ENCODE assay signal across 17 cellular contexts in genomic region chr20:20211988-20212518, GRCh38.
A peak's percentile ranks its signal among the peaks of the same experiment; 100 is the strongest.
DNase-seq lines count a peak whose midpoint lies in the region; ATAC-seq and TF ChIP-seq lines count a peak whose summit lies in the region.
"Had no signal": no experiment of that assay in that cellular context is flagged by ENCODE, and none has a peak within 500 bp of the region (broad histone marks: within the 10 kb centered on the region; RNA-seq: fewer than 3 reads in every experiment).

No MANE protein-coding gene starts in this region.

- peaks cover 8% of the 10 kb centered on the region for H3K27me3 Mint-ChIP-seq in neural progenitor cell (ENCODE audit: insufficient read depth, low read depth)

- H3K36me3 ChIP-seq in neural progenitor cell (no peaks in the 10 kb centered on the region), SK-N-SH (replicated peaks in 1 of 2; ENCODE audit: control insufficient read depth in 1 of 2, insufficient read depth in 2 of 2, low read length in 1 of 2) (no peaks in the 10 kb centered on the region), colonic mucosa (no peaks in the 10 kb centered on the region)
- H3K36me3 ChIP-seq: upper lobe of left lung had no signal

- no peaks in the 10 kb centered on the region for H3K9me3 Mint-ChIP-seq in neural progenitor cell
- no peaks in the 10 kb centered on the region for H3K9me3 Mint-ChIP-seq in activated naive CD4-positive, alpha-beta T cell treated with anti-CD3 and anti-CD28 coated beads, Interleukin-2, amount 50 U/mL, for 72 hours
- H3K9me3 Mint-ChIP-seq: activated CD4-positive, alpha-beta T cell treated with anti-CD3 and anti-CD28 coated beads, Interleukin-2, amount 10 ng/mL, durations not matched to agents 7 days and 5 days; IgD-negative memory B cell had no signal

- TF ChIP-seq CTCF in neural progenitor cell (IDR thresholded peaks at IDR 0.05), result no peak
- TF ChIP-seq CTCF in SK-N-SH (IDR thresholded peaks at IDR 0.05), result no peak
- no peak for TF ChIP-seq CTCF in colonic mucosa (IDR thresholded peaks at IDR 0.05)

- no peak for TF ChIP-seq EP300 in SK-N-SH (IDR thresholded peaks at IDR 0.05; ENCODE audit: borderline replicate concordance in 1 of 2, low read depth in 1 of 2, low read length in 1 of 2)

- 48% methylated on average over 10 of the region's 11 CpGs for WGBS in SK-N-SH (ENCODE audit: low lambda C conversion rate)

- POLR2A ChIA-PET in SK-N-SH (lab: Yijun Ruan, JAX), result no interaction called here

- intact Hi-C loops in colonic mucosa (cut with DNase I), result no loop called here

- H3K9me3 ChIP-seq in neural progenitor cell (ENCODE audit: low read depth) (no peaks in the 10 kb centered on the region), SK-N-SH (no peaks in the 10 kb centered on the region), colonic mucosa (no peaks in the 10 kb centered on the region)
- H3K9me3 ChIP-seq: upper lobe of left lung had no signal

- DNase-seq in DMS53 (lab: John Stamatoyannopoulos, UW), result peak; percentile 41
- no peak for DNase-seq in DMS53 treated with DMSO at 0.1 percent for 48 hours (lab: John Stamatoyannopoulos, UW; ENCODE audit: unreplicated experiment)
- DNase-seq in H4 (ENCODE audit: low spot score), result peak; percentile 23
- peak; percentile 93 for DNase-seq in NCI-H69 (lab: John Stamatoyannopoulos, UW)
- no peak for DNase-seq in neural progenitor cell (ENCODE audit: low spot score)
- no peak for DNase-seq in activated naive CD4-positive, alpha-beta T cell treated with anti-CD3 and anti-CD28 coated beads, Interleukin-2, amount 50 U/mL, for 72 hours (ENCODE audit: low spot score in 2 of 2)
- no peak for DNase-seq in SK-N-SH
- no peak for DNase-seq in colonic mucosa
- DNase-seq: 8988T; activated CD4-positive, alpha-beta T cell treated with anti-CD3 and anti-CD28 coated beads, Interleukin-2, amount 10 ng/mL, durations not matched to agents 7 days and 5 days; activated effector memory CD4-positive, alpha-beta T cell treated with Interleukin-2 at 50 U/mL for 16 hours; cortex of kidney; NCI-H524 treated with DMSO at 0.1 percent for 48 hours; retina; stimulated activated CD4-positive, alpha-beta T cell treated with anti-CD3 and anti-CD28 coated beads, Interleukin-12 subunit alpha, Interleukin-12 subunit beta, amount 100 ng/mL, for 4 hours; upper lobe of left lung had no signal

- peaks cover 16% of the 10 kb centered on the region for H3F3A ChIP-seq in neural progenitor cell (ENCODE audit: low read depth)
- no peaks in the 10 kb centered on the region for H3F3A ChIP-seq in SK-N-SH (replicated peaks; ENCODE audit: insufficient read depth)

- CTCF ChIA-PET in SK-N-SH (lab: Yijun Ruan, JAX), result interaction anchor here (1.3 kb wide), 1 partner anchor 26 kb away, joined by 3 read pairs; no protein-coding TSS in a partner anchor

- H3K4me3 ChIP-seq in neural progenitor cell (no peak overlapping the region), SK-N-SH (ENCODE audit: low read depth in 2 of 2, low read length in 1 of 2) (no peak overlapping the region), colonic mucosa (no peak overlapping the region)
- H3K4me3 ChIP-seq: upper lobe of left lung had no signal

- no peaks in the 10 kb centered on the region for H3K27me3 ChIP-seq in neural progenitor cell
- H3K27me3 ChIP-seq in SK-N-SH (ENCODE audit: insufficient read depth), result no peaks in the 10 kb centered on the region
- H3K27me3 ChIP-seq in colonic mucosa, result no peaks in the 10 kb centered on the region
- H3K27me3 ChIP-seq: upper lobe of left lung had no signal

- H3K79me2 ChIP-seq in neural progenitor cell (ENCODE audit: low read depth) (no peaks in the 10 kb centered on the region), SK-N-SH (ENCODE audit: insufficient read depth) (no peaks in the 10 kb centered on the region)

- no peak overlapping the region for H2AFZ ChIP-seq in neural progenitor cell (replicated peaks)
- no peak overlapping the region for H2AFZ ChIP-seq in SK-N-SH (ENCODE audit: low read depth)

- peak overlapping the region; percentile 12 for H3K4me3 Mint-ChIP-seq in neural progenitor cell
- H3K4me3 Mint-ChIP-seq: activated CD4-positive, alpha-beta T cell treated with anti-CD3 and anti-CD28 coated beads, Interleukin-2, amount 10 ng/mL, durations not matched to agents 7 days and 5 days; IgD-negative memory B cell had no signal

- no peak for TF ChIP-seq RAD21 in SK-N-SH (IDR thresholded peaks at IDR 0.05; ENCODE audit: low read length)

- no peak for ATAC-seq in activated naive CD4-positive, alpha-beta T cell treated with anti-CD3 and anti-CD28 coated beads, Interleukin-2, amount 50 U/mL, for 72 hours

- no peaks in the 10 kb centered on the region for H4K20me1 ChIP-seq in neural progenitor cell (ENCODE audit: low read depth)
- H4K20me1 ChIP-seq in SK-N-SH (ENCODE audit: insufficient read depth), result no peaks in the 10 kb centered on the region

- H3K9ac ChIP-seq in neural progenitor cell (no peak overlapping the region), SK-N-SH (no peak overlapping the region), colonic mucosa (ENCODE audit: low read depth in 2 of 2, low read length in 2 of 2) (no peak overlapping the region)

- H3K27ac ChIP-seq in neural progenitor cell (no peak overlapping the region), SK-N-SH (ENCODE audit: low read depth in 2 of 2, low read length in 1 of 2) (no peak overlapping the region), colonic mucosa (no peak overlapping the region)
- H3K27ac ChIP-seq: upper lobe of left lung had no signal

- H3K4me2 ChIP-seq in neural progenitor cell, result no peak overlapping the region
- no peak overlapping the region for H3K4me2 ChIP-seq in SK-N-SH

- H3K4me1 ChIP-seq in neural progenitor cell (peaks cover 56% of the 10 kb centered on the region), SK-N-SH (ENCODE audit: control insufficient read depth in 1 of 2, insufficient read depth in 2 of 2, low read depth in 1 of 2, low read length in 1 of 2) (peaks cover 0 to 7% of the 10 kb centered on the region in 2 experiments; a peak in 1 of 4 replicates), colonic mucosa (peaks cover 7% of the 10 kb centered on the region)
- H3K4me1 ChIP-seq: upper lobe of left lung had no signal

- H3K36me3 Mint-ChIP-seq in neural progenitor cell, result no peaks in the 10 kb centered on the region
- no peaks in the 10 kb centered on the region for H3K36me3 Mint-ChIP-seq in activated naive CD4-positive, alpha-beta T cell treated with anti-CD3 and anti-CD28 coated beads, Interleukin-2, amount 50 U/mL, for 72 hours
- H3K36me3 Mint-ChIP-seq: IgD-negative memory B cell had no signal

- peaks cover 66% of the 10 kb centered on the region for H3K4me1 Mint-ChIP-seq in neural progenitor cell
- H3K4me1 Mint-ChIP-seq: activated CD4-positive, alpha-beta T cell treated with anti-CD3 and anti-CD28 coated beads, Interleukin-2, amount 10 ng/mL, durations not matched to agents 7 days and 5 days had no signal

- no peak overlapping the region for H3K27ac Mint-ChIP-seq in neural progenitor cell
- no peak overlapping the region for H3K27ac Mint-ChIP-seq in activated naive CD4-positive, alpha-beta T cell treated with anti-CD3 and anti-CD28 coated beads, Interleukin-2, amount 50 U/mL, for 72 hours
- H3K27ac Mint-ChIP-seq: activated CD4-positive, alpha-beta T cell treated with anti-CD3 and anti-CD28 coated beads, Interleukin-2, amount 10 ng/mL, durations not matched to agents 7 days and 5 days; IgD-negative memory B cell had no signal

- H3K9me2 ChIP-seq in SK-N-SH, result no peaks in the 10 kb centered on the region

TF ChIP-seq in SK-N-SH, 30 proteins besides CTCF, POLR2A, EP300 and RAD21 (continues in another document):
- TF ChIP-seq RFX5 (IDR thresholded peaks at IDR 0.05; ENCODE audit: low read length), result no peak
- no peak for TF ChIP-seq FOXM1 (IDR thresholded peaks at IDR 0.05; ENCODE audit: low read depth)
- no peak for TF ChIP-seq JUND (IDR thresholded peaks at IDR 0.05)
- TF ChIP-seq TAF1 (IDR thresholded peaks at IDR 0.05; ENCODE audit: borderline replicate concordance, low read depth, low read length), result no peak
- no peak for TF ChIP-seq MAX (IDR thresholded peaks at IDR 0.05; ENCODE audit: low read depth)
- TF ChIP-seq CHD2 (IDR thresholded peaks at IDR 0.05; ENCODE audit: low read length, partially characterized antibody), result no peak
- TF ChIP-seq MEF2A (IDR thresholded peaks at IDR 0.05; ENCODE audit: borderline replicate concordance, low read depth), result no peak
- TF ChIP-seq GABPA (IDR thresholded peaks at IDR 0.05; ENCODE audit: low read depth), result no peak
- no peak for TF ChIP-seq IRF3 (IDR thresholded peaks at IDR 0.05; ENCODE audit: low read depth, low read length)

Comparison
In these comparisons a context has a peak if more than half of its experiments do, and no peak if none do; other contexts are left out.
1. DNase-seq: peak in DMS53 (single experiment), H4 (single experiment) and NCI-H69 (single experiment); none in DMS53 treated with DMSO at 0.1 percent for 48 hours (single experiment), neural progenitor cell (single experiment), activated naive CD4-positive, alpha-beta T cell treated with anti-CD3 and anti-CD28 coated beads, Interleukin-2, amount 50 U/mL, for 72 hours (0 of 2), SK-N-SH (single experiment) and colonic mucosa (single experiment).